In the genomic region with DNA sequence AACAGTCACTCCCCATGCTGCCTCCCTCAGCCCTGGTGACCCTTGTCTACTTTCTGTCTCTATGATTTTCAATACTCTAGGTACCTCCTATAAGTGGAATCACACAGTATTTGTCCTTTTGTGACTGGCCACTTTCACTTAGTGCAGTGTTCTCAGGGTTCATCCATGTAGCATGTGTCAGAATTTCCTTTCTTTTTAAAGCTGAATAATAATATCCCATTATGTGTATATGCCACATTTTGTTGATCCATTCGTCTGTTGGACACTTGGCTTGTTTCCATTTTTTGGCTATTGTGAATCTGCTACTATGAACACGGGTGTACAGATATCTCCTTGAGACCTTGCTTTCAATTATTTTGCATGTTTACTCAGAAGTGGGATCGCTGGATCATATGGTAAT, we compare ENCODE assay signal across 1 cellular context.
TF ChIP-seq lines count a peak whose summit lies in the region.

No MANE protein-coding gene starts in this region.

TF ChIP-seq in GM12878, 131 proteins besides CTCF, POLR2A, EP300 and RAD21:
- TF ChIP-seq NFIC (IDR thresholded peaks at IDR 0.05; ENCODE audit: low read depth, low read length) (no peak), MEF2A (IDR thresholded peaks at IDR 0.05; ENCODE audit: insufficient read depth, low read depth, low read length) (no peak), POLR2AphosphoS2 (IDR thresholded peaks at IDR 0.05; ENCODE audit: low read depth, low read length) (no peak), NFXL1 (IDR thresholded peaks at IDR 0.05; ENCODE audit: borderline replicate concordance) (no peak), BMI1 (IDR thresholded peaks at IDR 0.05; ENCODE audit: borderline replicate concordance) (no peak), IKZF2 (IDR thresholded peaks at IDR 0.05) (no peak), ASH2L (IDR thresholded peaks at IDR 0.05; ENCODE audit: borderline replicate concordance, low read depth) (no peak), JUND (IDR thresholded peaks at IDR 0.05; ENCODE audit: low read depth, low read length) (no peak), ZBED1 (IDR thresholded peaks at IDR 0.05; ENCODE audit: borderline replicate concordance) (no peak), RFX5 (IDR thresholded peaks at IDR 0.05; ENCODE audit: low read depth, low read length) (no peak)
- TF ChIP-seq, protein P1, sequence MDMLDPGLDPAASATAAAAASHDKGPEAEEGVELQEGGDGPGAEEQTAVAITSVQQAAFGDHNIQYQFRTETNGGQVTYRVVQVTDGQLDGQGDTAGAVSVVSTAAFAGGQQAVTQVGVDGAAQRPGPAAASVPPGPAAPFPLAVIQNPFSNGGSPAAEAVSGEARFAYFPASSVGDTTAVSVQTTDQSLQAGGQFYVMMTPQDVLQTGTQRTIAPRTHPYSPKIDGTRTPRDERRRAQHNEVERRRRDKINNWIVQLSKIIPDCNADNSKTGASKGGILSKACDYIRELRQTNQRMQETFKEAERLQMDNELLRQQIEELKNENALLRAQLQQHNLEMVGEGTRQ (IDR thresholded peaks at IDR 0.05; ENCODE audit: borderline replicate concordance, low read depth, low read length), result no peak
